Comparison of ENCODE assay signal across 9 cellular contexts in the genomic region with DNA sequence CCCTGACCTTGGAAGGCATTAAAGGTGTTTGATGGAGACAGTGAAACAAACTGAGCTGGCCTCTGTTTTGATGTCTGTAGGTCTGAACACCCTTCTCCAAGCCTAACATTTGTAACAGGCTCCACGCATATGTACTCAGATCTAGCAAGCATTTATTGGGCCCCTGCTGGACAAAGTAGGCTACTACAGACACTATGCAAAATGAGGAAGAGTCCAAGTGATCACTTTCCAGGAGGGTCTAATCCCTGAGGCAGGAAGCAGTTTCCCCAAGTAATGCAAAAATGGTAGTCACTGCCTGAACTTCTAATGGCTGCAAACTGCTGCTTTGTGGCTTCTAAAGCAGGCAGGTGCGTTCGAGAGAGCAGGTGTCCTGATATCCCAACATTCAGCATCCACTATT.
DNase-seq lines count a peak whose midpoint lies in the region; ATAC-seq and TF ChIP-seq lines count a peak whose summit lies in the region.
"Had no signal": no experiment of that assay in that cellular context is flagged by ENCODE, and none has a peak within 500 bp of the region (broad histone marks: within the 10 kb centered on the region; RNA-seq: fewer than 3 reads in every experiment).

No MANE protein-coding gene starts in this region.

- H3K27me3 ChIP-seq in H9 (ENCODE audit: insufficient read depth, low read length) = no peaks in the 10 kb centered on the region; the same call in 1 of the 2 replicates

- no peaks in the 10 kb centered on the region for H3K9me3 ChIP-seq in H9 (ENCODE audit: control insufficient read depth, low read depth, low read length)

- H3K79me1 ChIP-seq in H9 (ENCODE audit: insufficient read depth, low read depth, low read length, poor library complexity, severe bottlenecking) = no peaks in the 10 kb centered on the region

- no peak overlapping the region for H2BK12ac ChIP-seq in H9 (ENCODE audit: insufficient read length, low read depth, low read length)

- no peaks in the 10 kb centered on the region for H3K79me2 ChIP-seq in H9 (ENCODE audit: insufficient read depth, low read length)

- no peak overlapping the region for H2BK5ac ChIP-seq in H9 (ENCODE audit: insufficient read length, low read length)

- no peak overlapping the region for H4K5ac ChIP-seq in H9 (ENCODE audit: insufficient read length, low read depth, low read length)

- no peaks in the 10 kb centered on the region for H3K27me3 Mint-ChIP-seq in H9 (ENCODE audit: low read depth)
- H3K27me3 Mint-ChIP-seq in MCF 10A (ENCODE audit: insufficient read depth, unreplicated experiment) = peaks cover 37% of the 10 kb centered on the region
- peaks cover 7% of the 10 kb centered on the region for H3K27me3 Mint-ChIP-seq in activated T-helper 2 cell treated with anti-CD3 and anti-CD28 coated beads, Interferon-gamma antibody, Interleukin-2, Interleukin-4, amounts not matched to agents 10 μg/mL and 5 μg/mL and 100 μg/mL, durations not matched to agents 14 hours and 24 hours and 36 hours (ENCODE audit: low read depth)
- H3K27me3 Mint-ChIP-seq in activated naive CD8-positive, alpha-beta T cell treated with anti-CD3 and anti-CD28 coated beads, Interleukin-2, amount 50 U/mL, for 24 hours = peaks cover 37% of the 10 kb centered on the region

- H3K4me1 Mint-ChIP-seq in H9 = peaks cover 39 to 48% of the 10 kb centered on the region in 2 experiments
- H3K4me1 Mint-ChIP-seq in MCF 10A (ENCODE audit: insufficient read depth, unreplicated experiment) = no peaks in the 10 kb centered on the region
- peaks cover 9% of the 10 kb centered on the region for H3K4me1 Mint-ChIP-seq in activated T-helper 2 cell treated with anti-CD3 and anti-CD28 coated beads, Interferon-gamma antibody, Interleukin-2, Interleukin-4, amounts not matched to agents 10 μg/mL and 5 μg/mL and 100 μg/mL, durations not matched to agents 14 hours and 24 hours and 36 hours (ENCODE audit: low read depth)
- H3K4me1 Mint-ChIP-seq in activated naive CD8-positive, alpha-beta T cell treated with anti-CD3 and anti-CD28 coated beads, Interleukin-2, amount 50 U/mL, for 24 hours = no peaks in the 10 kb centered on the region

- H3K4me2 ChIP-seq in H9 (ENCODE audit: insufficient read depth, insufficient read length, low read length) = no peak overlapping the region

- no peak overlapping the region for H3K56ac ChIP-seq in H9 (ENCODE audit: insufficient read length, low read depth, low read length)

- WGBS in H9 (ENCODE audit: extremely low coverage, insufficient read length, low lambda C conversion rate) = no CpG with 5 or more reads among the region's 3 CpGs

- no peak overlapping the region for H2AK5ac ChIP-seq in H9 (ENCODE audit: insufficient read length, low read length)

- no peak overlapping the region for H2BK20ac ChIP-seq in H9 (ENCODE audit: low read depth, low read length, poor library complexity, severe bottlenecking)

- intact Hi-C loops in MCF 10A (cut with micrococcal nuclease) = no loop called here
- intact Hi-C loops in activated T-helper 2 cell treated with anti-CD3 and anti-CD28 coated beads, Interferon-gamma antibody, Interleukin-2, Interleukin-4, amounts not matched to agents 10 μg/mL and 5 μg/mL and 100 μg/mL, durations not matched to agents 14 hours and 24 hours and 36 hours (cut with micrococcal nuclease) = no loop called here

- peaks cover 21% of the 10 kb centered on the region; the same call in 1 of the 2 replicates for H3K4me1 ChIP-seq in H9 (ENCODE audit: insufficient read depth, low read length)

- no peaks in the 10 kb centered on the region for H3K23me2 ChIP-seq in H9 (ENCODE audit: insufficient read length, low read depth, low read length, poor library complexity, severe bottlenecking)

- no peaks in the 10 kb centered on the region for H4K20me1 ChIP-seq in H9 (ENCODE audit: control insufficient read depth, insufficient read depth, insufficient read length)

- H3K36me3 Mint-ChIP-seq in H9 (ENCODE audit: insufficient read depth in 1 of 3, low read depth in 3 of 3) = no peaks in the 10 kb centered on the region; a peak in 1 of 7 replicates
- H3K36me3 Mint-ChIP-seq in MCF 10A (ENCODE audit: insufficient read depth, unreplicated experiment) = no peaks in the 10 kb centered on the region
- H3K36me3 Mint-ChIP-seq in activated T-helper 2 cell treated with anti-CD3 and anti-CD28 coated beads, Interferon-gamma antibody, Interleukin-2, Interleukin-4, amounts not matched to agents 10 μg/mL and 5 μg/mL and 100 μg/mL, durations not matched to agents 14 hours and 24 hours and 36 hours (ENCODE audit: low read depth) = no peaks in the 10 kb centered on the region
- H3K36me3 Mint-ChIP-seq in activated naive CD8-positive, alpha-beta T cell treated with anti-CD3 and anti-CD28 coated beads, Interleukin-2, amount 50 U/mL, for 24 hours (ENCODE audit: low read depth) = no peaks in the 10 kb centered on the region

- peak overlapping the region; percentile 75 for H3K27ac ChIP-seq in H9 (ENCODE audit: insufficient read length, low read depth, low read length)

- TF ChIP-seq CTCF in H9 (conservative IDR thresholded peaks at IDR 0.05) (peak; percentile 75), MCF 10A (IDR thresholded peaks at IDR 0.05; ENCODE audit: unreplicated experiment) (peak; percentile 33)

- H3K18ac ChIP-seq in H9 (ENCODE audit: insufficient read length, low read depth, low read length) = no peak overlapping the region

- H3K9me3 Mint-ChIP-seq in H9 (no peaks in the 10 kb centered on the region), MCF 10A (ENCODE audit: unreplicated experiment) (no peaks in the 10 kb centered on the region)
- H3K9me3 Mint-ChIP-seq in activated T-helper 2 cell treated with anti-CD3 and anti-CD28 coated beads, Interferon-gamma antibody, Interleukin-2, Interleukin-4, amounts not matched to agents 10 μg/mL and 5 μg/mL and 100 μg/mL, durations not matched to agents 14 hours and 24 hours and 36 hours = no peaks in the 10 kb centered on the region
- peaks cover 2% of the 10 kb centered on the region for H3K9me3 Mint-ChIP-seq in activated naive CD8-positive, alpha-beta T cell treated with anti-CD3 and anti-CD28 coated beads, Interleukin-2, amount 50 U/mL, for 24 hours
- H3K9me3 Mint-ChIP-seq: T-helper 1 cell treated with Interleukin-12 subunit alpha and Interleukin-12 subunit beta and Interleukin-4 antibody, amounts not matched to agents 30 μg/mL and 1 μg/mL, for 36 hours had no signal

- BruUV-seq in MCF 10A (replicated peaks; lab: Mats Ljungman, UMichigan) = no TSS peak

- DNase-seq in DMS53 treated with DMSO at 0.1 percent for 48 hours (lab: John Stamatoyannopoulos, UW; ENCODE audit: unreplicated experiment) (peak; percentile 97), H9 (peak; percentile 74), NCI-H2196 treated with DMSO at 0.1 percent for 48 hours (lab: John Stamatoyannopoulos, UW; ENCODE audit: unreplicated experiment) (peak; percentile 80), MCF 10A (ENCODE audit: unreplicated experiment) (peak; percentile 55), lung microvascular endothelial cell (ENCODE audit: low read depth in 2 of 2) (peak; percentile 7 to 41)
- DNase-seq in activated T-helper 2 cell treated with anti-CD3 and anti-CD28 coated beads, Interferon-gamma antibody, Interleukin-2, Interleukin-4, amounts not matched to agents 10 μg/mL and 5 μg/mL and 100 μg/mL, durations not matched to agents 14 hours and 24 hours and 36 hours (ENCODE audit: low spot score) = no peak
- no peak for DNase-seq in activated naive CD8-positive, alpha-beta T cell treated with anti-CD3 and anti-CD28 coated beads, Interleukin-2, amount 50 U/mL, for 24 hours

- H3K14ac ChIP-seq in H9 (ENCODE audit: insufficient read depth, low read length) = no peak overlapping the region

- no peak overlapping the region for H3K4me3 Mint-ChIP-seq in H9
- H3K4me3 Mint-ChIP-seq in MCF 10A (ENCODE audit: unreplicated experiment) = no peak overlapping the region
- no peak overlapping the region for H3K4me3 Mint-ChIP-seq in activated T-helper 2 cell treated with anti-CD3 and anti-CD28 coated beads, Interferon-gamma antibody, Interleukin-2, Interleukin-4, amounts not matched to agents 10 μg/mL and 5 μg/mL and 100 μg/mL, durations not matched to agents 14 hours and 24 hours and 36 hours (ENCODE audit: low read depth)
- H3K4me3 Mint-ChIP-seq in activated naive CD8-positive, alpha-beta T cell treated with anti-CD3 and anti-CD28 coated beads, Interleukin-2, amount 50 U/mL, for 24 hours = no peak overlapping the region
- H3K4me3 Mint-ChIP-seq: T-helper 1 cell treated with Interleukin-12 subunit alpha and Interleukin-12 subunit beta and Interleukin-4 antibody, amounts not matched to agents 30 μg/mL and 1 μg/mL, for 36 hours had no signal

- no peak overlapping the region for H4K8ac ChIP-seq in H9 (replicated peaks; ENCODE audit: insufficient read length, low read depth, low read length)

- ATAC-seq in GM19324 (IDR thresholded peaks at IDR 0.05; ENCODE audit: low FRiP score, unreplicated experiment) = no peak
- ATAC-seq in activated naive CD8-positive, alpha-beta T cell treated with anti-CD3 and anti-CD28 coated beads, Interleukin-2, amount 50 U/mL, for 24 hours = no peak

- H2BK120ac ChIP-seq in H9 (ENCODE audit: low read depth, low read length, poor library complexity, severe bottlenecking) = no peak overlapping the region

- H3K4ac ChIP-seq in H9 (ENCODE audit: low read depth, low read length) = no peak overlapping the region

- no peak overlapping the region for H4K91ac ChIP-seq in H9 (ENCODE audit: insufficient read length, low read depth, low read length)

- no peak overlapping the region for H3K23ac ChIP-seq in H9 (ENCODE audit: insufficient read length, low read depth, low read length)

- H3T11ph ChIP-seq in H9 (ENCODE audit: low read length) = no peak overlapping the region

- no peak overlapping the region for H2AFZ ChIP-seq in H9 (ENCODE audit: low read length)

- no peak overlapping the region for H3K9ac ChIP-seq in H9 (ENCODE audit: extremely low read depth, insufficient read length, low read length)

- CTCF ChIA-PET in MCF 10A (lab: Yijun Ruan, JAX) = interaction anchor here (0.6 to 1.6 kb wide), 8 partner anchors 15 to 1559 kb away, joined by 3 to 6 read pairs (median 4); no protein-coding TSS in a partner anchor

- H2BK15ac ChIP-seq in H9 (ENCODE audit: low read depth, low read length) = no peak overlapping the region

- peak overlapping the region in 2 of 3 experiments; percentile 93 to 96; a peak in 4 of 7 replicates for H3K27ac Mint-ChIP-seq in H9
- no peak overlapping the region for H3K27ac Mint-ChIP-seq in MCF 10A (ENCODE audit: low read depth, unreplicated experiment)
- no peak overlapping the region for H3K27ac Mint-ChIP-seq in activated T-helper 2 cell treated with anti-CD3 and anti-CD28 coated beads, Interferon-gamma antibody, Interleukin-2, Interleukin-4, amounts not matched to agents 10 μg/mL and 5 μg/mL and 100 μg/mL, durations not matched to agents 14 hours and 24 hours and 36 hours
- H3K27ac Mint-ChIP-seq in activated naive CD8-positive, alpha-beta T cell treated with anti-CD3 and anti-CD28 coated beads, Interleukin-2, amount 50 U/mL, for 24 hours = no peak overlapping the region
- H3K27ac Mint-ChIP-seq: T-helper 1 cell treated with Interleukin-12 subunit alpha and Interleukin-12 subunit beta and Interleukin-4 antibody, amounts not matched to agents 30 μg/mL and 1 μg/mL, for 36 hours had no signal

- POLR2A ChIA-PET in MCF 10A (lab: Yijun Ruan, JAX) = no interaction called here

Comparison
In these comparisons a context has a peak if more than half of its experiments do, and no peak if none do; other contexts are left out.
1. DNase-seq: peak in DMS53 treated with DMSO at 0.1 percent for 48 hours (single experiment), H9 (single experiment), NCI-H2196 treated with DMSO at 0.1 percent for 48 hours (single experiment), MCF 10A (single experiment) and lung microvascular endothelial cell (2 of 2); none in activated T-helper 2 cell treated with anti-CD3 and anti-CD28 coated beads, Interferon-gamma antibody, Interleukin-2, Interleukin-4, amounts not matched to agents 10 μg/mL and 5 μg/mL and 100 μg/mL, durations not matched to agents 14 hours and 24 hours and 36 hours (single experiment) and activated naive CD8-positive, alpha-beta T cell treated with anti-CD3 and anti-CD28 coated beads, Interleukin-2, amount 50 U/mL, for 24 hours (single experiment).
2. H3K27ac Mint-ChIP-seq: peak in H9 (2 of 3); none in MCF 10A (single experiment), activated T-helper 2 cell treated with anti-CD3 and anti-CD28 coated beads, Interferon-gamma antibody, Interleukin-2, Interleukin-4, amounts not matched to agents 10 μg/mL and 5 μg/mL and 100 μg/mL, durations not matched to agents 14 hours and 24 hours and 36 hours (single experiment) and activated naive CD8-positive, alpha-beta T cell treated with anti-CD3 and anti-CD28 coated beads, Interleukin-2, amount 50 U/mL, for 24 hours (single experiment).